Comparison of ENCODE assay signal across 20 cellular contexts in genomic region chr14:103433902-103434563, GRCh38.
"Had no signal": no experiment of that assay in that cellular context is flagged by ENCODE, and none has a peak within 500 bp of the region (broad histone marks: within the 10 kb centered on the region; RNA-seq: fewer than 3 reads in every experiment).

No MANE protein-coding gene starts in this region.

- H3K9me3 ChIP-seq: left lung, pancreas, transverse colon, vagina had no signal

- H3K27me3 ChIP-seq: left lung, pancreas, transverse colon, vagina had no signal

- H3K27me3 Mint-ChIP-seq: activated CD4-positive, alpha-beta T cell treated with anti-CD3 and anti-CD28 coated beads, Interleukin-2, amount 10 ng/mL, durations not matched to agents 24 days and 14 days; effector memory CD8-positive, alpha-beta T cell; T-cell had no signal

- H3K9me3 Mint-ChIP-seq: activated CD4-positive, alpha-beta T cell treated with anti-CD3 and anti-CD28 coated beads, Interleukin-2, amount 10 ng/mL, durations not matched to agents 24 days and 14 days; activated T-cell treated with anti-CD3 and anti-CD28 coated beads, Interleukin-2, amount 50 U/mL, for 72 hours; effector memory CD8-positive, alpha-beta T cell; T-cell had no signal

- H3K4me3 ChIP-seq: left lung, pancreas, transverse colon, vagina had no signal

- DNase-seq: activated CD4-positive, alpha-beta T cell treated with anti-CD3 and anti-CD28 coated beads, Interleukin-2, amount 10 ng/mL, durations not matched to agents 24 days and 14 days; activated CD8-positive, alpha-beta memory T cell treated with anti-CD3 and anti-CD28 coated beads for 24 hours; activated CD8-positive, alpha-beta memory T cell treated with anti-CD3 and anti-CD28 coated beads, Interleukin-2, amount 50 U/mL, for 48 hours; activated effector memory CD4-positive, alpha-beta T cell treated with anti-CD3 and anti-CD28 coated beads, Interleukin-2, amount 50 U/mL, for 16 hours; activated naive CD4-positive, alpha-beta T cell treated with anti-CD3 and anti-CD28 coated beads, Interleukin-2, amount 50 U/mL, for 16 hours; activated T-cell treated with anti-CD3 and anti-CD28 coated beads, Interleukin-2, amount 50 U/mL, for 72 hours; effector memory CD8-positive, alpha-beta T cell; hypothalamus; islet precursor cell; left lung; mammary epithelial cell; pancreas; stimulated activated CD4-positive, alpha-beta T cell treated with anti-CD3 and anti-CD28 coated beads, Interleukin-12 subunit alpha, Interleukin-12 subunit beta, amount 100 ng/mL, for 4 hours; stimulated activated CD4-positive, alpha-beta T cell treated with anti-CD3 and anti-CD28 coated beads, Interleukin-1b, Interleukin-23, amount 100 ng/mL, for 48 hours; stimulated activated CD8-positive, alpha-beta memory T cell treated with anti-CD3 and anti-CD28 coated beads, Interleukin-4, amount 100 ng/mL, for 48 hours; stimulated activated naive CD4-positive, alpha-beta T cell; T-cell; transverse colon had no signal

- H3K27ac Mint-ChIP-seq: activated CD4-positive, alpha-beta T cell treated with anti-CD3 and anti-CD28 coated beads, Interleukin-2, amount 10 ng/mL, durations not matched to agents 24 days and 14 days; activated T-cell treated with anti-CD3 and anti-CD28 coated beads, Interleukin-2, amount 50 U/mL, for 72 hours; T-cell had no signal

- H3K4me3 Mint-ChIP-seq: activated CD4-positive, alpha-beta T cell treated with anti-CD3 and anti-CD28 coated beads, Interleukin-2, amount 10 ng/mL, durations not matched to agents 24 days and 14 days; activated T-cell treated with anti-CD3 and anti-CD28 coated beads, Interleukin-2, amount 50 U/mL, for 72 hours; effector memory CD8-positive, alpha-beta T cell; T-cell had no signal

- ATAC-seq: activated T-cell treated with anti-CD3 and anti-CD28 coated beads, Interleukin-2, amount 50 U/mL, for 72 hours; effector memory CD8-positive, alpha-beta T cell; SK-N-SH treated with all-trans-retinoic acid at 6 μM for 48 hours; T-cell had no signal

- H3K36me3 ChIP-seq: pancreas, transverse colon, vagina had no signal

- H3K27ac ChIP-seq: left lung, pancreas, transverse colon, vagina had no signal
